Comparison of ENCODE assay signal across 19 cellular contexts in genomic region chr13:99960663-99961440, GRCh38. TPM values are rescaled to one million over a fixed set of nuclear protein-coding genes. Genes with fewer than 3 reads are reported as not detected.
DNase-seq lines count a peak whose midpoint lies in the region; ATAC-seq and TF ChIP-seq lines count a peak whose summit lies in the region.
"Had no signal": no experiment of that assay in that cellular context is flagged by ENCODE, and none has a peak within 500 bp of the region (broad histone marks: within the 10 kb centered on the region; RNA-seq: fewer than 3 reads in every experiment).

No MANE protein-coding gene starts in this region.

- H3K4me3 Mint-ChIP-seq in activated CD8-positive, alpha-beta T cell treated with anti-CD3 and anti-CD28 coated beads for 36 hours = no peak overlapping the region
- H3K4me3 Mint-ChIP-seq: mesothelial cell of epicardium had no signal

- H3K9me3 Mint-ChIP-seq in activated CD8-positive, alpha-beta T cell treated with anti-CD3 and anti-CD28 coated beads for 36 hours = no peaks in the 10 kb centered on the region
- H3K9me3 Mint-ChIP-seq: mesothelial cell of epicardium had no signal

- no peaks in the 10 kb centered on the region for H3K9me3 ChIP-seq in iPS-15b (ENCODE audit: control insufficient read depth, insufficient read depth, low read length)
- H3K9me3 ChIP-seq: gastroesophageal sphincter, HAP-1, Peyer's patch, transverse colon had no signal

- H3K27me3 ChIP-seq in iPS-15b (ENCODE audit: control insufficient read depth, insufficient read depth, low read length) = peaks cover 84% of the 10 kb centered on the region

- H3K36me3 Mint-ChIP-seq in activated CD8-positive, alpha-beta T cell treated with anti-CD3 and anti-CD28 coated beads for 36 hours (ENCODE audit: low read depth) = no peaks in the 10 kb centered on the region
- H3K36me3 Mint-ChIP-seq: mesothelial cell of epicardium had no signal

- POLR2A ChIA-PET in activated CD8-positive, alpha-beta T cell treated with anti-CD3 and anti-CD28 coated beads for 36 hours (lab: Charles Lee) = no interaction called here

- no peak overlapping the region for H3K27ac Mint-ChIP-seq in activated CD8-positive, alpha-beta T cell treated with anti-CD3 and anti-CD28 coated beads for 36 hours
- H3K27ac Mint-ChIP-seq: activated CD8-positive, alpha-beta T cell treated with anti-CD3 and anti-CD28 coated beads, Interleukin-2, amount 10 ng/mL, durations not matched to agents 7 days and 5 days; CD4-positive, alpha-beta T cell; mesothelial cell of epicardium had no signal

- ATAC-seq in activated CD8-positive, alpha-beta T cell treated with anti-CD3 and anti-CD28 coated beads for 36 hours = no peak
- no peak for ATAC-seq in GM21723 (IDR thresholded peaks at IDR 0.05; ENCODE audit: unreplicated experiment)
- ATAC-seq: gastroesophageal sphincter had no signal

- H3K36me3 ChIP-seq in iPS-15b (ENCODE audit: control insufficient read depth, insufficient read depth, low read length) = peaks cover 6% of the 10 kb centered on the region
- H3K36me3 ChIP-seq: gastroesophageal sphincter, Peyer's patch, transverse colon had no signal

- no peak for TF ChIP-seq CTCF in activated CD8-positive, alpha-beta T cell treated with anti-CD3 and anti-CD28 coated beads for 36 hours (IDR thresholded peaks at IDR 0.05)

- peak overlapping the region; percentile 35 for H3K4me3 ChIP-seq in iPS-15b (ENCODE audit: low read depth, low read length)
- H3K4me3 ChIP-seq: HAP-1, skin epidermis had no signal

- H3K27me3 Mint-ChIP-seq in activated CD8-positive, alpha-beta T cell treated with anti-CD3 and anti-CD28 coated beads for 36 hours = peaks cover 74% of the 10 kb centered on the region

- H3K4me1 Mint-ChIP-seq in activated CD8-positive, alpha-beta T cell treated with anti-CD3 and anti-CD28 coated beads for 36 hours (ENCODE audit: low read depth) = peaks cover 16% of the 10 kb centered on the region

- intact Hi-C loops in activated CD8-positive, alpha-beta T cell treated with anti-CD3 and anti-CD28 coated beads for 36 hours (cut with micrococcal nuclease) = no loop called here

- DNase-seq in NCI-H510A treated with DMSO at 0.1 percent for 48 hours (lab: John Stamatoyannopoulos, UW) (peak; percentile 74), NCI-H510A (lab: John Stamatoyannopoulos, UW) (no peak), NCI-H748 (lab: John Stamatoyannopoulos, UW; ENCODE audit: unreplicated experiment) (peak; percentile 86), retina (peak; percentile 70), kidney tubule cell (ENCODE audit: low spot score) (no peak)
- DNase-seq in activated CD8-positive, alpha-beta T cell treated with anti-CD3 and anti-CD28 coated beads for 36 hours = no peak
- DNase-seq: activated CD8-positive, alpha-beta T cell treated with anti-CD3 and anti-CD28 coated beads, Interleukin-2, amount 10 ng/mL, durations not matched to agents 7 days and 5 days; IMR-90; NCI-H1436; Peyer's patch; transverse colon had no signal

- H3K9ac ChIP-seq in iPS-15b (ENCODE audit: low read depth, low read length) = no peak overlapping the region

- peaks cover 26% of the 10 kb centered on the region for H3K4me1 ChIP-seq in iPS-15b (ENCODE audit: control insufficient read depth, insufficient read depth, low read length)
- H3K4me1 ChIP-seq: HAP-1 had no signal

- CTCF ChIA-PET in activated CD8-positive, alpha-beta T cell treated with anti-CD3 and anti-CD28 coated beads for 36 hours (lab: Charles Lee) = no interaction called here

RNA-seq across cellular contexts. Expression of gene ZIC5, which starts 10.7 kb away (rescaled TPM):
- not detected for total RNA-seq in activated CD8-positive, alpha-beta T cell treated with anti-CD3 and anti-CD28 coated beads for 36 hours
- total RNA-seq: activated CD8-positive, alpha-beta T cell treated with anti-CD3 and anti-CD28 coated beads, Interleukin-2, amount 10 ng/mL, durations not matched to agents 7 days and 5 days; CD4-positive, alpha-beta T cell; gastroesophageal sphincter; IMR-90; mesothelial cell of epicardium; omental fat pad; Peyer's patch; transverse colon had no signal

RNA-seq across cellular contexts. Expression of gene ZIC2, which starts 20.7 kb away (rescaled TPM):
- not detected for total RNA-seq in activated CD8-positive, alpha-beta T cell treated with anti-CD3 and anti-CD28 coated beads for 36 hours
- total RNA-seq: activated CD8-positive, alpha-beta T cell treated with anti-CD3 and anti-CD28 coated beads, Interleukin-2, amount 10 ng/mL, durations not matched to agents 7 days and 5 days; CD4-positive, alpha-beta T cell; gastroesophageal sphincter; IMR-90; mesothelial cell of epicardium; omental fat pad; Peyer's patch; transverse colon had no signal

Comparison
In these comparisons a context has a peak if more than half of its experiments do, and no peak if none do; other contexts are left out.
1. DNase-seq: peak in NCI-H510A treated with DMSO at 0.1 percent for 48 hours (single experiment), NCI-H748 (single experiment) and retina (single experiment); none in NCI-H510A (single experiment), activated CD8-positive, alpha-beta T cell treated with anti-CD3 and anti-CD28 coated beads for 36 hours (single experiment) and kidney tubule cell (single experiment).